ENCODE assay signal across 12 cellular contexts in genomic region chr6:31820051-31820389, GRCh38. TPM values are rescaled to one million over a fixed set of nuclear protein-coding genes. Genes with fewer than 3 reads are reported as not detected.
DNase-seq lines count a peak whose midpoint lies in the region; ATAC-seq and FAIRE-seq lines count a peak whose summit lies in the region.
"Had no signal": no experiment of that assay in that cellular context is flagged by ENCODE, and none has a peak within 500 bp of the region (broad histone marks: within the 10 kb centered on the region; RNA-seq: fewer than 3 reads in every experiment).

No MANE protein-coding gene starts in this region.

- POLR2A ChIA-PET in activated CD4-positive, alpha-beta T cell treated with anti-CD3 and anti-CD28 coated beads for 36 hours (lab: Charles Lee) = interaction anchor here (0.6 kb wide), 1 partner anchor 82 kb away, joined by 10 read pairs; no protein-coding TSS in a partner anchor
- POLR2A ChIA-PET in T-cell (lab: Charles Lee) = interaction anchor here in 1 of 2 donors (0.6 kb wide), 1 partner anchor 16 kb away, joined by 4 read pairs; no protein-coding TSS in a partner anchor

- peaks cover 5% of the 10 kb centered on the region for H3K36me3 Mint-ChIP-seq in activated CD4-positive, alpha-beta T cell treated with anti-CD3 and anti-CD28 coated beads for 36 hours (ENCODE audit: low read depth)
- no peaks in the 10 kb centered on the region for H3K36me3 Mint-ChIP-seq in T-cell

- H3K27ac Mint-ChIP-seq in activated CD4-positive, alpha-beta T cell treated with anti-CD3 and anti-CD28 coated beads for 36 hours = peak overlapping the region; percentile 2
- H3K27ac Mint-ChIP-seq in T-cell = peak overlapping the region; percentile 80 to 87
- H3K27ac Mint-ChIP-seq: GM23338 had no signal

- H3K27me3 ChIP-seq in small intestine (ENCODE audit: control insufficient read depth in 2 of 2, insufficient read depth in 2 of 2, low read length in 2 of 2) = no peaks in the 10 kb centered on the region

- no peaks in the 10 kb centered on the region for H3K9me3 Mint-ChIP-seq in activated CD4-positive, alpha-beta T cell treated with anti-CD3 and anti-CD28 coated beads for 36 hours (ENCODE audit: low read depth)
- H3K9me3 Mint-ChIP-seq in T-cell = no peaks in the 10 kb centered on the region

- peaks cover 0 to 13% of the 10 kb centered on the region in 2 donors for H3K4me1 ChIP-seq in small intestine (ENCODE audit: control insufficient read depth in 2 of 2, insufficient read depth in 1 of 2, low read depth in 1 of 2, low read length in 1 of 2)

- CTCF ChIA-PET in activated CD4-positive, alpha-beta T cell treated with anti-CD3 and anti-CD28 coated beads for 36 hours (lab: Charles Lee) = interaction anchor here (0.6 to 2.4 kb wide), 5 partner anchors 8 to 235 kb away, joined by 3 to 9 read pairs (median 4); partner anchors contain the start of gene LSM2
- CTCF ChIA-PET in T-cell (lab: Charles Lee) = interaction anchor here in 1 of 2 donors (0.6 to 0.9 kb wide), 3 partner anchors 13 to 103 kb away, joined by 3 to 4 read pairs (median 3); partner anchors contain the start of gene LSM2

- peaks cover 47% of the 10 kb centered on the region for H3K4me1 Mint-ChIP-seq in activated CD4-positive, alpha-beta T cell treated with anti-CD3 and anti-CD28 coated beads for 36 hours
- peaks cover 29 to 55% (median 43%) of the 10 kb centered on the region in 3 donors for H3K4me1 Mint-ChIP-seq in T-cell

- intact Hi-C loops in activated CD4-positive, alpha-beta T cell treated with anti-CD3 and anti-CD28 coated beads for 36 hours (cut with DNase I, micrococcal nuclease) = loop anchor here (5.0 kb wide), 2 partner anchors 153 to 243 kb away; partner anchors contain the start of genes CSNK2B (in 1 of the 2), LY6G5B (in 1 of the 2) and TNF (in 1 of the 2)
- intact Hi-C loops in left colon (cut with DNase I, micrococcal nuclease) = no loop called here

- DNase-seq in activated CD4-positive, alpha-beta T cell treated with anti-CD3 and anti-CD28 coated beads for 36 hours = no peak
- no peak for DNase-seq in activated CD4-positive, alpha-beta T cell treated with anti-CD3 and anti-CD28 coated beads, Interleukin-2, amount 50 U/mL, for 1 hour
- no peak for DNase-seq in T-cell
- no peak for DNase-seq in left colon
- DNase-seq in small intestine = peak; percentile 65
- DNase-seq in NCI-H1930 (lab: John Stamatoyannopoulos, UW) = no peak
- no peak for DNase-seq in stimulated activated CD4-positive, alpha-beta T cell treated with anti-CD3 and anti-CD28 coated beads, Interleukin-2, amount 100 ng/mL, for 48 hours
- DNase-seq: activated CD8-positive, alpha-beta memory T cell treated with anti-CD3 and anti-CD28 coated beads, Interleukin-2, amount 50 U/mL, for 48 hours; foreskin fibroblast; stimulated activated naive CD8-positive, alpha-beta T cell treated with anti-CD3 and anti-CD28 coated beads, Interleukin-15, Interleukin-2, amounts not matched to agents 100 U/mL and 50 U/mL, for 24 hours had no signal

- H3K36me3 ChIP-seq in small intestine (ENCODE audit: control insufficient read depth in 2 of 2, insufficient read depth in 2 of 2, low read length in 2 of 2) = no peaks in the 10 kb centered on the region

- peak overlapping the region; percentile 13 for H3K4me3 Mint-ChIP-seq in activated CD4-positive, alpha-beta T cell treated with anti-CD3 and anti-CD28 coated beads for 36 hours
- peak overlapping the region in 2 of 3 donors; percentile 35 to 67 for H3K4me3 Mint-ChIP-seq in T-cell

- H3K9me3 ChIP-seq in small intestine (ENCODE audit: control insufficient read depth, low read depth) = no peaks in the 10 kb centered on the region

- H3K27ac ChIP-seq in small intestine (ENCODE audit: low read depth in 1 of 2, low read length in 1 of 2) = peak overlapping the region in 1 of 2 donors; percentile 15

- no peak for FAIRE-seq in small intestine (lab: Jason Lieb, UNC)

- H3K4me3 ChIP-seq in small intestine (ENCODE audit: low read depth in 1 of 2, low read length in 2 of 2) = no peak overlapping the region

- no peaks in the 10 kb centered on the region for H3K27me3 Mint-ChIP-seq in activated CD4-positive, alpha-beta T cell treated with anti-CD3 and anti-CD28 coated beads for 36 hours
- H3K27me3 Mint-ChIP-seq in T-cell = no peaks in the 10 kb centered on the region

- no peak for ATAC-seq in activated CD4-positive, alpha-beta T cell treated with anti-CD3 and anti-CD28 coated beads for 36 hours
- ATAC-seq in T-cell (replicated peaks in 1 of 4) (no peak), left colon (peak; percentile 24), GM18870 (IDR thresholded peaks at IDR 0.05; ENCODE audit: unreplicated experiment) (no peak)
- ATAC-seq: GM23338; stimulated activated naive CD8-positive, alpha-beta T cell treated with anti-CD3 and anti-CD28 coated beads, Interleukin-15, Interleukin-2, amounts not matched to agents 100 U/mL and 50 U/mL, for 24 hours had no signal

- 83 to 91% (median 89%) methylated on average over 3 of the region's 3 CpGs for WGBS in small intestine, 3 donors

RNA-seq across cellular contexts. Expression of gene HSPA1A, which starts 4.7 kb away (rescaled TPM):
- 10 to 100 TPM; 56.1 to 64.7 TPM for total RNA-seq in activated CD4-positive, alpha-beta T cell treated with anti-CD3 and anti-CD28 coated beads for 36 hours
- total RNA-seq in T-cell = 100 to 1,000 TPM in 1 of 5 donors, 10 to 100 TPM in 2, 1 to 10 TPM in 2; 8.8 to 117 (median 77.9) TPM
- total RNA-seq in left colon = 100 to 1,000 TPM; 124 to 136 TPM
- polyA plus RNA-seq in small intestine = 10 to 100 TPM in 2 of 3 donors, 1 to 10 TPM in 1; 9.7 to 36.4 (median 15.0) TPM

RNA-seq across cellular contexts. Expression of gene HSPA1L, which starts 4.9 kb away (rescaled TPM):
- total RNA-seq in activated CD4-positive, alpha-beta T cell treated with anti-CD3 and anti-CD28 coated beads for 36 hours = 1 to 10 TPM; 1.9 to 2.2 TPM
- total RNA-seq in T-cell = 1 to 10 TPM; 2.8 to 8.5 (median 8.1) TPM
- 1 to 10 TPM in 1 of 2 donors, under 1 TPM in 1; 0.89 to 1.1 TPM for total RNA-seq in left colon
- polyA plus RNA-seq in small intestine = 1 to 10 TPM in 1 of 3 donors, under 1 TPM in 2; 0.27 to 1.3 (median 0.94) TPM

RNA-seq across cellular contexts. Expression of gene HSPA1B, which starts 7.5 kb away (rescaled TPM):
- total RNA-seq in activated CD4-positive, alpha-beta T cell treated with anti-CD3 and anti-CD28 coated beads for 36 hours = 10 to 100 TPM; 54.6 to 61.1 TPM
- total RNA-seq in T-cell (100 to 1,000 TPM in 1 of 5 donors, 10 to 100 TPM in 2, 1 to 10 TPM in 2; 6.3 to 105 (median 67.9) TPM), left colon (100 to 1,000 TPM; 252 to 296 TPM)
- 10 to 100 TPM; 16.5 to 47.4 (median 22.6) TPM for polyA plus RNA-seq in small intestine

RNA-seq across cellular contexts. Expression of gene LSM2, which starts 13.3 kb away (rescaled TPM):
- 100 to 1,000 TPM; 112 to 124 TPM for total RNA-seq in activated CD4-positive, alpha-beta T cell treated with anti-CD3 and anti-CD28 coated beads for 36 hours
- 10 to 100 TPM; 24.2 to 36.4 (median 30.6) TPM for total RNA-seq in T-cell
- 10 to 100 TPM; 33.0 to 33.5 TPM for total RNA-seq in left colon
- 10 to 100 TPM; 27.3 to 90.2 (median 29.7) TPM for polyA plus RNA-seq in small intestine

RNA-seq across cellular contexts. Expression of gene VARS1, which starts 24.5 kb away (rescaled TPM):
- total RNA-seq in activated CD4-positive, alpha-beta T cell treated with anti-CD3 and anti-CD28 coated beads for 36 hours = 100 to 1,000 TPM; 147 to 169 TPM
- total RNA-seq in T-cell = 10 to 100 TPM; 44.4 to 71.0 (median 62.5) TPM
- total RNA-seq in left colon = 10 to 100 TPM; 35.3 to 58.1 TPM
- 10 to 100 TPM; 19.9 to 42.4 (median 22.4) TPM for polyA plus RNA-seq in small intestine

Comparison
In these comparisons a context has a peak if more than half of its experiments do, and no peak if none do; other contexts are left out.
1. intact Hi-C loops: an anchor here in activated CD4-positive, alpha-beta T cell treated with anti-CD3 and anti-CD28 coated beads for 36 hours (5.0 kb wide); none called in left colon.